In genomic region chr11:67252831-67253239, GRCh38 we compare ENCODE assay signal across 1 cellular context.
TF ChIP-seq lines count a peak whose summit lies in the region.

No MANE protein-coding gene starts in this region.

TF ChIP-seq in HCT116, 20 proteins besides CTCF, POLR2A, EP300 and RAD21 (continued from another document):
- no peak for TF ChIP-seq REST (IDR thresholded peaks at IDR 0.05; ENCODE audit: low read depth)
- no peak for TF ChIP-seq YY1 (IDR thresholded peaks at IDR 0.05; ENCODE audit: extremely low read depth, insufficient replicate concordance, low read depth, low read length)
- TF ChIP-seq ZNF274 (IDR thresholded peaks at IDR 0.05; ENCODE audit: low read depth, low read length): no peak
- TF ChIP-seq ZFX (IDR thresholded peaks at IDR 0.05): no peak
